ENCODE assay signal across 25 cellular contexts in the genomic region with DNA sequence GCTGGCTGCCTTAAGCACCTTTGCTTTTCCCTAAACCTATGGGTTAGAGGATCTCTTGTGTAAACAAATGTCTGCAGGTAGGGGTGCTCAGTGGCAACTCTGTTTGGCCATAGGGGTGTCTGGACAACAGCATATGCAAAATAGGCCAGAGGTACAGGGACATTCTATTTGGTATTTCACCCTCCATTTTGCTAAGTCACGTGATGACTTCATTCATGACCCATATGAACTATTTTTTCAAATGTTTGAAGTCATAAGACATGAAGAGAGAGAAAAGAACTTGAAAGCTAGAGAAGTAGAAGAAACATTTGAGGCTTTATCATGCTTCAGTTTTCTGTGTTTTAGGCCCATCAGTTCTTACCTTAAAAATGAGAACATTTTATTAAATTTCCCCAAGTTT.
"Had no signal": no experiment of that assay in that cellular context is flagged by ENCODE, and none has a peak within 500 bp of the region (broad histone marks: within the 10 kb centered on the region; RNA-seq: fewer than 3 reads in every experiment).

No MANE protein-coding gene starts in this region.

- H3K4me3 ChIP-seq: colonic mucosa, esophagus squamous epithelium, gastrocnemius medialis, heart right ventricle, left lung, lower lobe of right lung had no signal

- ATAC-seq: effector memory CD8-positive, alpha-beta T cell; esophagus mucosa; gastrocnemius medialis had no signal

- H3K36me3 ChIP-seq: colonic mucosa, esophagus squamous epithelium, gastrocnemius medialis, heart right ventricle, left lung, lower lobe of right lung had no signal

- FAIRE-seq: endometrium, islet of Langerhans, keratinocyte had no signal

- DNase-seq: colonic mucosa; cortex of kidney; effector CD8-positive, alpha-beta T cell; effector memory CD8-positive, alpha-beta T cell; endodermal cell; erythroblast; esophagus squamous epithelium; foreskin fibroblast; foreskin melanocyte; gastrocnemius medialis; glutamatergic neuron; head of caudate nucleus; heart right ventricle; hippocampal formation; left cardiac atrium; left lung; left ventricle myocardium superior; lower lobe of right lung; mesendoderm; midbrain had no signal

- H3K4me1 ChIP-seq: colonic mucosa, esophagus squamous epithelium, gastrocnemius medialis, left lung had no signal

- H3K9me3 ChIP-seq: colonic mucosa, esophagus squamous epithelium, gastrocnemius medialis, heart right ventricle, left lung, lower lobe of right lung had no signal

- H3K27ac ChIP-seq: colonic mucosa, epithelial cell of prostate, esophagus squamous epithelium, gastrocnemius medialis, heart right ventricle, left lung, lower lobe of right lung had no signal

- H3K27me3 ChIP-seq: colonic mucosa, esophagus squamous epithelium, gastrocnemius medialis, heart right ventricle, left lung had no signal
